In genomic region chr22:41366323-41367014, GRCh38 we compare ENCODE assay signal across 1 cellular context.
TF ChIP-seq lines count a peak whose summit lies in the region.

No MANE protein-coding gene starts in this region.

TF ChIP-seq in K562, 482 proteins besides CTCF, POLR2A, EP300 and RAD21 (continued from another document):
- TF ChIP-seq MXI1 (IDR thresholded peaks at IDR 0.05; ENCODE audit: low read depth, low read length): no peak
- TF ChIP-seq NCOA1 (IDR thresholded peaks at IDR 0.05; ENCODE audit: low read depth): no peak
- TF ChIP-seq ZNF696 (CRISPR knock-in tag; conservative IDR thresholded peaks at IDR 0.05): no peak
- no peak for TF ChIP-seq SFPQ (IDR thresholded peaks at IDR 0.05; ENCODE audit: low read depth, low read length)
- no peak for TF ChIP-seq TBP (optimal IDR thresholded peaks at IDR 0.05; ENCODE audit: low read depth, low read length)
- TF ChIP-seq KDM5B (IDR thresholded peaks at IDR 0.05; ENCODE audit: insufficient replicate concordance, low read depth, low read length): no peak
- no peak for TF ChIP-seq CSDE1 (IDR thresholded peaks at IDR 0.05)
- TF ChIP-seq LARP7 (IDR thresholded peaks at IDR 0.05): no peak
- TF ChIP-seq ETS2 (tag; IDR thresholded peaks at IDR 0.05; ENCODE audit: borderline replicate concordance, poor library complexity, severe bottlenecking): no peak
- no peak for TF ChIP-seq MEF2D (tag; conservative IDR thresholded peaks at IDR 0.05; ENCODE audit: low read depth)
